ENCODE assay signal across 19 cellular contexts in the genomic region with DNA sequence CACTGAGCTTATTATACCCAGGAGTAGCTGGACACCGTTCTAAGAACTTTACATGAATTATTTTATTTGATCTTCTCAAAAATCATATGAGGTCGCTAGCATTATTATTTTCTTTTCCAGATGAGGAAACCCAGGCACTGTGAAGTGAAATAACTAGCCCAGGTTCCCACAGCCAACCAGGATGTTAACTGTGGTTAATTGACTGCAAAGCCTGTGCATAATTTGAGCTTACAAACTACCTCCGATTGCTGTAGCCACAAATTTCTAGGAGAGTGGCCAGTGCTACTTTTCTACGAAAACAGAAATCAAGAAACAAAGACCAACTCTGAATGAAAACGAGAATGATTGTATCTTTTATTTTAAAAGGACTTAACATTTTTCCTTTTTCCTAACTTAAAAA. TPM values are rescaled to one million over a fixed set of nuclear protein-coding genes. Genes with fewer than 3 reads are reported as not detected.
DNase-seq lines count a peak whose midpoint lies in the region; ATAC-seq and FAIRE-seq lines count a peak whose summit lies in the region.
"Had no signal": no experiment of that assay in that cellular context is flagged by ENCODE, and none has a peak within 500 bp of the region (broad histone marks: within the 10 kb centered on the region; RNA-seq: fewer than 3 reads in every experiment).

No MANE protein-coding gene starts in this region.

- intact Hi-C loops in activated CD4-positive, alpha-beta memory T cell treated with anti-CD3 and anti-CD28 coated beads for 36 hours (cut with micrococcal nuclease) = loop anchor here (2.0 kb wide), 1 partner anchor 55 kb away; no protein-coding TSS in a partner anchor

- POLR2A ChIA-PET in activated CD4-positive, alpha-beta memory T cell treated with anti-CD3 and anti-CD28 coated beads for 36 hours (lab: Charles Lee) = interaction anchor here (0.6 kb wide), 1 partner anchor 24 kb away, joined by 3 read pairs; no protein-coding TSS in a partner anchor
- POLR2A ChIA-PET in activated naive CD8-positive, alpha-beta T cell treated with anti-CD3 and anti-CD28 coated beads, Interleukin-2, amount 10 ng/mL, durations not matched to agents 7 days and 5 days (lab: Charles Lee) = interaction anchor here (0.8 to 2.5 kb wide), 6 partner anchors 14 to 27 kb away, joined by 3 to 10 read pairs (median 6); a partner anchor contains a TSS

- peaks cover 16% of the 10 kb centered on the region for H3K36me3 Mint-ChIP-seq in activated T-cell treated with anti-CD3 and anti-CD28 coated beads, Interleukin-2, amount 50 U/mL, for 24 hours (ENCODE audit: low read depth)
- H3K36me3 Mint-ChIP-seq in activated CD4-positive, alpha-beta memory T cell treated with anti-CD3 and anti-CD28 coated beads for 36 hours = peaks cover 2% of the 10 kb centered on the region
- peaks cover 28% of the 10 kb centered on the region for H3K36me3 Mint-ChIP-seq in activated naive CD8-positive, alpha-beta T cell treated with anti-CD3 and anti-CD28 coated beads, Interleukin-2, amount 10 ng/mL, durations not matched to agents 7 days and 5 days

- peaks cover 51% of the 10 kb centered on the region for H3K4me1 Mint-ChIP-seq in activated T-cell treated with anti-CD3 and anti-CD28 coated beads, Interleukin-2, amount 50 U/mL, for 24 hours (ENCODE audit: low read depth)
- peaks cover 29% of the 10 kb centered on the region for H3K4me1 Mint-ChIP-seq in activated CD4-positive, alpha-beta memory T cell treated with anti-CD3 and anti-CD28 coated beads for 36 hours (ENCODE audit: low read depth)
- peaks cover 51% of the 10 kb centered on the region for H3K4me1 Mint-ChIP-seq in activated naive CD8-positive, alpha-beta T cell treated with anti-CD3 and anti-CD28 coated beads, Interleukin-2, amount 10 ng/mL, durations not matched to agents 7 days and 5 days

- peak overlapping the region; percentile 72 for H3K4me3 Mint-ChIP-seq in activated T-cell treated with anti-CD3 and anti-CD28 coated beads, Interleukin-2, amount 50 U/mL, for 24 hours
- peak overlapping the region; percentile 1 for H3K4me3 Mint-ChIP-seq in activated CD4-positive, alpha-beta memory T cell treated with anti-CD3 and anti-CD28 coated beads for 36 hours
- H3K4me3 Mint-ChIP-seq in activated naive CD8-positive, alpha-beta T cell treated with anti-CD3 and anti-CD28 coated beads, Interleukin-2, amount 10 ng/mL, durations not matched to agents 7 days and 5 days = peak overlapping the region; percentile 11
- H3K4me3 Mint-ChIP-seq: GM23338 had no signal

- no peaks in the 10 kb centered on the region for H3K27me3 Mint-ChIP-seq in activated T-cell treated with anti-CD3 and anti-CD28 coated beads, Interleukin-2, amount 50 U/mL, for 24 hours
- peaks cover 1% of the 10 kb centered on the region for H3K27me3 Mint-ChIP-seq in activated CD4-positive, alpha-beta memory T cell treated with anti-CD3 and anti-CD28 coated beads for 36 hours
- H3K27me3 Mint-ChIP-seq in activated naive CD8-positive, alpha-beta T cell treated with anti-CD3 and anti-CD28 coated beads, Interleukin-2, amount 10 ng/mL, durations not matched to agents 7 days and 5 days = no peaks in the 10 kb centered on the region

- peaks cover 7% of the 10 kb centered on the region for H3K9me3 Mint-ChIP-seq in activated T-cell treated with anti-CD3 and anti-CD28 coated beads, Interleukin-2, amount 50 U/mL, for 24 hours
- H3K9me3 Mint-ChIP-seq in activated CD4-positive, alpha-beta memory T cell treated with anti-CD3 and anti-CD28 coated beads for 36 hours = peaks cover 13% of the 10 kb centered on the region
- peaks cover 20% of the 10 kb centered on the region for H3K9me3 Mint-ChIP-seq in activated naive CD8-positive, alpha-beta T cell treated with anti-CD3 and anti-CD28 coated beads, Interleukin-2, amount 10 ng/mL, durations not matched to agents 7 days and 5 days

- CTCF ChIA-PET in activated CD4-positive, alpha-beta memory T cell treated with anti-CD3 and anti-CD28 coated beads for 36 hours (lab: Charles Lee) = no interaction called here

- peak; percentile 37 for FAIRE-seq in GM19239 (lab: Jason Lieb, UNC)
- FAIRE-seq: A549, GM12878, GM18507 had no signal

- peak; percentile 7 for ATAC-seq in activated naive CD8-positive, alpha-beta T cell treated with anti-CD3 and anti-CD28 coated beads, Interleukin-2, amount 10 ng/mL, durations not matched to agents 7 days and 5 days (ENCODE audit: low read depth)
- ATAC-seq in GM19463 (IDR thresholded peaks at IDR 0.05; ENCODE audit: unreplicated experiment) (no peak), HG02870 (IDR thresholded peaks at IDR 0.05; ENCODE audit: unreplicated experiment) (no peak)
- ATAC-seq: A549, GM12878, GM23338, HCT116 had no signal

- peak overlapping the region; percentile 96 for H3K27ac Mint-ChIP-seq in activated T-cell treated with anti-CD3 and anti-CD28 coated beads, Interleukin-2, amount 50 U/mL, for 24 hours
- H3K27ac Mint-ChIP-seq in activated CD4-positive, alpha-beta memory T cell treated with anti-CD3 and anti-CD28 coated beads for 36 hours = no peak overlapping the region
- H3K27ac Mint-ChIP-seq in activated naive CD8-positive, alpha-beta T cell treated with anti-CD3 and anti-CD28 coated beads, Interleukin-2, amount 10 ng/mL, durations not matched to agents 7 days and 5 days = peak overlapping the region; percentile 95
- H3K27ac Mint-ChIP-seq: GM23338 had no signal

- DNase-seq in activated T-cell treated with anti-CD3 and anti-CD28 coated beads, Interleukin-2, amount 50 U/mL, for 24 hours = no peak
- DNase-seq in activated T-cell treated with anti-CD3 and anti-CD28 coated beads, Interleukin-2, amount 50 U/mL, for 1 hour = no peak
- no peak for DNase-seq in GM19239 (ENCODE audit: insufficient read length, low spot score)
- DNase-seq in activated CD4-positive, alpha-beta memory T cell treated with anti-CD3 and anti-CD28 coated beads for 36 hours = no peak
- DNase-seq in activated naive CD8-positive, alpha-beta T cell treated with anti-CD3 and anti-CD28 coated beads, Interleukin-2, amount 10 ng/mL, durations not matched to agents 7 days and 5 days = no peak
- no peak for DNase-seq in stimulated activated naive CD4-positive, alpha-beta T cell treated with Interleukin-2 at 50 U/mL for 16 hours (lab: John Stamatoyannopoulos, UW)
- DNase-seq: GDM1, MV-4-11, NCI-H1417 treated with DMSO at 0.1 percent for 48 hours, NCI-H1930, NCI-H446, NCI-H69 had no signal

RNA-seq across cellular contexts. Expression of a gene that starts 27.2 kb away (rescaled TPM):
- total RNA-seq in activated CD4-positive, alpha-beta memory T cell treated with anti-CD3 and anti-CD28 coated beads for 36 hours = 10 to 100 TPM; 11.1 to 14.0 TPM
- 10 to 100 TPM; 46.3 to 51.3 TPM for total RNA-seq in activated naive CD8-positive, alpha-beta T cell treated with anti-CD3 and anti-CD28 coated beads, Interleukin-2, amount 10 ng/mL, durations not matched to agents 7 days and 5 days

Comparison
In these comparisons a context has a peak if more than half of its experiments do, and no peak if none do; other contexts are left out.
1. H3K4me3 Mint-ChIP-seq: peak in every context shown above with its lines; median percentile 72 in activated T-cell treated with anti-CD3 and anti-CD28 coated beads, Interleukin-2, amount 50 U/mL, for 24 hours; 11 in activated naive CD8-positive, alpha-beta T cell treated with anti-CD3 and anti-CD28 coated beads, Interleukin-2, amount 10 ng/mL, durations not matched to agents 7 days and 5 days; 1 in activated CD4-positive, alpha-beta memory T cell treated with anti-CD3 and anti-CD28 coated beads for 36 hours.